Comparison of ENCODE assay signal across 10 cellular contexts in genomic region chr2:86704482-86704971, GRCh38. TPM values are rescaled to one million over a fixed set of nuclear protein-coding genes. Genes with fewer than 3 reads are reported as not detected.
DNase-seq lines count a peak whose midpoint lies in the region; ATAC-seq, FAIRE-seq and TF ChIP-seq lines count a peak whose summit lies in the region.
"Had no signal": no experiment of that assay in that cellular context is flagged by ENCODE, and none has a peak within 500 bp of the region (broad histone marks: within the 10 kb centered on the region; RNA-seq: fewer than 3 reads in every experiment).

No MANE protein-coding gene starts in this region.

- in situ Hi-C loops in K562 (cut with MboI), result loop anchor here (5.0 to 10.0 kb wide), 2 partner anchors 50 to 77 kb away; no protein-coding TSS in a partner anchor

- intact Hi-C loops in K562 (cut with micrococcal nuclease), result no loop called here

- H3K4me2 ChIP-seq in K562 (ENCODE audit: insufficient read depth, low read length), result no peak overlapping the region

- peak overlapping the region; percentile 35 for H3K4me3 Mint-ChIP-seq in type B pancreatic cell
- H3K4me3 Mint-ChIP-seq: activated naive CD8-positive, alpha-beta T cell treated with anti-CD3 and anti-CD28 coated beads, Interleukin-2, amount 10 ng/mL, durations not matched to agents 7 days and 5 days had no signal

- H3K79me2 ChIP-seq in K562 (ENCODE audit: control insufficient read depth, insufficient read depth, low read length), result no peaks in the 10 kb centered on the region

- TF ChIP-seq CTCF in K562 (IDR thresholded peaks at IDR 0.05 in 2 of 3, conservative IDR thresholded peaks at IDR 0.05 in 1 of 3; ENCODE audit: insufficient read depth in 2 of 3, low read depth in 1 of 3, low read length in 3 of 3) (no peak), type B pancreatic cell (conservative IDR thresholded peaks at IDR 0.05) (no peak)

- WGBS in K562 (ENCODE audit: insufficient coverage, low coverage, missing lambda C conversion rate), result 0% methylated on average over 4 of the region's 4 CpGs

- no peak overlapping the region for H3K9ac ChIP-seq in K562 (ENCODE audit: insufficient read depth in 1 of 2, low read depth in 2 of 2, low read length in 2 of 2)

- H3K27ac ChIP-seq in K562 (ENCODE audit: extremely low read depth, low read depth, low read length), result no peak overlapping the region

- H3K27ac Mint-ChIP-seq in type B pancreatic cell, result peak overlapping the region; percentile 92
- H3K27ac Mint-ChIP-seq: activated naive CD8-positive, alpha-beta T cell treated with anti-CD3 and anti-CD28 coated beads, Interleukin-2, amount 10 ng/mL, durations not matched to agents 7 days and 5 days had no signal

- H3K27me3 Mint-ChIP-seq in type B pancreatic cell, result no peaks in the 10 kb centered on the region
- H3K27me3 Mint-ChIP-seq: activated naive CD8-positive, alpha-beta T cell treated with anti-CD3 and anti-CD28 coated beads, Interleukin-2, amount 10 ng/mL, durations not matched to agents 7 days and 5 days had no signal

- DNase-seq in NCI-H146 (lab: John Stamatoyannopoulos, UW), result peak; percentile 1
- no peak for DNase-seq in NCI-H146 treated with DMSO at 0.1 percent for 48 hours (lab: John Stamatoyannopoulos, UW; ENCODE audit: unreplicated experiment)
- DNase-seq in K562 (ENCODE audit: extremely low read depth in 1 of 4, low spot score in 3 of 4), result no peak
- peak; percentile 88 for DNase-seq in iris pigment epithelial cell (ENCODE audit: low read depth)
- DNase-seq in type B pancreatic cell (ENCODE audit: extremely low spot score, unreplicated experiment), result no peak
- DNase-seq in GM19238 (ENCODE audit: insufficient read length, low spot score), result no peak
- DNase-seq in activated CD8-positive, alpha-beta memory T cell treated with anti-CD3 and anti-CD28 coated beads for 24 hours, result no peak
- DNase-seq in stimulated activated CD4-positive, alpha-beta T cell treated with anti-CD3 and anti-CD28 coated beads, Interleukin-4, amount 100 ng/mL, for 4 hours, result no peak
- DNase-seq: activated naive CD8-positive, alpha-beta T cell treated with anti-CD3 and anti-CD28 coated beads, Interleukin-2, amount 10 ng/mL, durations not matched to agents 7 days and 5 days had no signal

- H3K9me1 ChIP-seq in K562 (ENCODE audit: control insufficient read depth, insufficient read depth, low read length), result no peaks in the 10 kb centered on the region

- ATAC-seq in K562, result no peak

- TF ChIP-seq RAD21 in K562 (CRISPR knock-in tag; conservative IDR thresholded peaks at IDR 0.05 in 1 of 2, IDR thresholded peaks at IDR 0.05 in 1 of 2), result no peak

- POLR2A ChIA-PET in K562 (lab: Yijun Ruan, JAX), result no interaction called here

- H3K9me3 Mint-ChIP-seq in type B pancreatic cell, result peaks cover 8% of the 10 kb centered on the region

- FAIRE-seq in K562 (lab: Jason Lieb, UNC), result no peak
- FAIRE-seq: A204.1 had no signal

- H3K4me3 ChIP-seq in K562, result no peak overlapping the region

- peaks cover 5% of the 10 kb centered on the region in 2 experiments; a peak in 4 of 5 replicates for H3K27me3 ChIP-seq in K562 (ENCODE audit: control insufficient read depth in 2 of 2, insufficient read depth in 2 of 2, low read length in 2 of 2)

- no peak for TF ChIP-seq POLR2A in K562 (conservative IDR thresholded peaks at IDR 0.05)

- no TSS peak for BruUV-seq in K562 (replicated peaks; lab: Mats Ljungman, UMichigan)

- H3K4me1 Mint-ChIP-seq in type B pancreatic cell (ENCODE audit: unreplicated experiment), result peaks cover 18% of the 10 kb centered on the region
- H3K4me1 Mint-ChIP-seq: activated naive CD8-positive, alpha-beta T cell treated with anti-CD3 and anti-CD28 coated beads, Interleukin-2, amount 10 ng/mL, durations not matched to agents 7 days and 5 days had no signal

- H2AFZ ChIP-seq in K562 (ENCODE audit: low read depth, low read length), result no peak overlapping the region

- no peaks in the 10 kb centered on the region for H3K36me3 Mint-ChIP-seq in type B pancreatic cell

- peaks cover 0 to 7% of the 10 kb centered on the region in 2 experiments; a peak in 1 of 5 replicates for H3K4me1 ChIP-seq in K562 (replicated peaks in 1 of 2; ENCODE audit: control insufficient read depth in 2 of 2, insufficient read depth in 2 of 2, low read length in 2 of 2)

- H4K20me1 ChIP-seq in K562 (replicated peaks; ENCODE audit: control insufficient read depth, insufficient read depth, low read length), result no peaks in the 10 kb centered on the region

- no peaks in the 10 kb centered on the region for H3K36me3 ChIP-seq in K562 (ENCODE audit: control insufficient read depth, insufficient read depth, low read length)

- no peak for TF ChIP-seq EP300 in K562 (IDR thresholded peaks at IDR 0.05; ENCODE audit: low read length)

- no peaks in the 10 kb centered on the region; the same call in 1 of the 2 replicates for H3K9me3 ChIP-seq in K562 (replicated peaks; ENCODE audit: control insufficient read depth, insufficient read depth, low read depth, low read length)

- CTCF ChIA-PET in K562 (lab: Yijun Ruan, JAX; ENCODE audit: low intra/inter-chr PET ratio), result no interaction called here

TF ChIP-seq in K562, 482 proteins besides CTCF, POLR2A, EP300 and RAD21:
- TF ChIP-seq ZNF217 (CRISPR knock-in tag; IDR thresholded peaks at IDR 0.05), result no peak
- TF ChIP-seq FOSL1 (tag; conservative IDR thresholded peaks at IDR 0.05), result peak; percentile 69
- TF ChIP-seq U2AF2 (optimal IDR thresholded peaks at IDR 0.05; ENCODE audit: low read depth, low read length), result no peak
- TF ChIP-seq, protein P1, sequence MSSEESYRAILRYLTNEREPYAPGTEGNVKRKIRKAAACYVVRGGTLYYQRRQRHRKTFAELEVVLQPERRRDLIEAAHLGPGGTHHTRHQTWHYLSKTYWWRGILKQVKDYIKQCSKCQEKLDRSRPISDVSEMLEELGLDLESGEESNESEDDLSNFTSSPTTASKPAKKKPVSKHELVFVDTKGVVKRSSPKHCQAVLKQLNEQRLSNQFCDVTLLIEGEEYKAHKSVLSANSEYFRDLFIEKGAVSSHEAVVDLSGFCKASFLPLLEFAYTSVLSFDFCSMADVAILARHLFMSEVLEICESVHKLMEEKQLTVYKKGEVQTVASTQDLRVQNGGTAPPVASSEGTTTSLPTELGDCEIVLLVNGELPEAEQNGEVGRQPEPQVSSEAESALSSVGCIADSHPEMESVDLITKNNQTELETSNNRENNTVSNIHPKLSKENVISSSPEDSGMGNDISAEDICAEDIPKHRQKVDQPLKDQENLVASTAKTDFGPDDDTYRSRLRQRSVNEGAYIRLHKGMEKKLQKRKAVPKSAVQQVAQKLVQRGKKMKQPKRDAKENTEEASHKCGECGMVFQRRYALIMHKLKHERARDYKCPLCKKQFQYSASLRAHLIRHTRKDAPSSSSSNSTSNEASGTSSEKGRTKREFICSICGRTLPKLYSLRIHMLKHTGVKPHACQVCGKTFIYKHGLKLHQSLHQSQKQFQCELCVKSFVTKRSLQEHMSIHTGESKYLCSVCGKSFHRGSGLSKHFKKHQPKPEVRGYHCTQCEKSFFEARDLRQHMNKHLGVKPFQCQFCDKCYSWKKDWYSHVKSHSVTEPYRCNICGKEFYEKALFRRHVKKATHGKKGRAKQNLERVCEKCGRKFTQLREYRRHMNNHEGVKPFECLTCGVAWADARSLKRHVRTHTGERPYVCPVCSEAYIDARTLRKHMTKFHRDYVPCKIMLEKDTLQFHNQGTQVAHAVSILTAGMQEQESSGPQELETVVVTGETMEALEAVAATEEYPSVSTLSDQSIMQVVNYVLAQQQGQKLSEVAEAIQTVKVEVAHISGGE (CRISPR knock-in tag; IDR thresholded peaks at IDR 0.05), result no peak
- no peak for TF ChIP-seq ZNF785 (CRISPR knock-in tag; IDR thresholded peaks at IDR 0.05)

RNA-seq across cellular contexts. Expression of gene RMND5A, which starts 15.6 kb away (rescaled TPM):
- total RNA-seq in K562 (2011; cell fraction: chromatin; rRNA removed; ENCODE audit: low replicate concordance), result 6.2 and 11.8 TPM in 2 replicates
- 5.0 and 6.4 TPM in 2 replicates for total RNA-seq in K562 (2011; cell fraction: nucleolus; rRNA removed)
- 9.9 and 15.2 TPM in 2 replicates for total RNA-seq in K562 (2011; cell fraction: nucleoplasm; rRNA removed)
- total RNA-seq in K562 (2014; rRNA removed) (34.1 and 35.6 TPM in 2 replicates), K562 (2014; rRNA removed; fragmentation: Illumina TruSeq; extraction: Trizol) (40.7 and 43.7 TPM in 2 replicates), K562 (2015; rRNA removed; fragmentation: Illumina TruSeq; extraction: Trizol) (31.4 and 38.8 TPM in 2 replicates), K562 (2021) (36.1 and 43.2 TPM in 2 replicates), type B pancreatic cell (ENCODE audit: low replicate concordance) (43.7 and 45.0 TPM in 2 replicates)
- polyA plus RNA-seq in K562 (2011; rRNA removed) (19.3 and 33.1 TPM in 2 replicates), K562 (2014; fragmentation: Illumina TruSeq; extraction: Trizol) (28.8 and 43.5 TPM in 2 replicates), K562 (2014; fragmentation: Nextera tagmentation; extraction: Ambion mirVana) (10 to 100 TPM; 13.2 to 16.4 TPM), K562 (2014; rRNA removed) (19.4 and 23.4 TPM in 2 replicates)
- polyA plus RNA-seq in K562 (2011; cell fraction: cytosol; rRNA removed), result 15.4 and 20.2 TPM in 2 replicates
- 7.8 and 8.9 TPM in 2 replicates for polyA plus RNA-seq in K562 (2011; cell fraction: nucleus; rRNA removed)
- 16.3 and 16.6 TPM in 2 replicates for polyA plus RNA-seq in K562 (2012)
- 58.7 and 78.9 TPM in 2 replicates for polyA minus RNA-seq in K562 (2011; rRNA and poly(A)+ RNA removed)
- polyA minus RNA-seq in K562 (2011; cell fraction: cytosol; rRNA and poly(A)+ RNA removed), result 25.3 and 48.9 TPM in 2 replicates
- polyA minus RNA-seq in K562 (2011; cell fraction: nucleus; rRNA and poly(A)+ RNA removed), result 7.8 and 10.0 TPM in 2 replicates

Comparison
In these comparisons a context has a peak if more than half of its experiments do, and no peak if none do; other contexts are left out.
1. DNase-seq: peak in NCI-H146 (single experiment) and iris pigment epithelial cell (single experiment); none in NCI-H146 treated with DMSO at 0.1 percent for 48 hours (single experiment), K562 (0 of 4), type B pancreatic cell (single experiment), GM19238 (single experiment), activated CD8-positive, alpha-beta memory T cell treated with anti-CD3 and anti-CD28 coated beads for 24 hours (single experiment) and stimulated activated CD4-positive, alpha-beta T cell treated with anti-CD3 and anti-CD28 coated beads, Interleukin-4, amount 100 ng/mL, for 4 hours (0 of 2).